Comparison of ENCODE assay signal across 1 cellular context in the genomic region with DNA sequence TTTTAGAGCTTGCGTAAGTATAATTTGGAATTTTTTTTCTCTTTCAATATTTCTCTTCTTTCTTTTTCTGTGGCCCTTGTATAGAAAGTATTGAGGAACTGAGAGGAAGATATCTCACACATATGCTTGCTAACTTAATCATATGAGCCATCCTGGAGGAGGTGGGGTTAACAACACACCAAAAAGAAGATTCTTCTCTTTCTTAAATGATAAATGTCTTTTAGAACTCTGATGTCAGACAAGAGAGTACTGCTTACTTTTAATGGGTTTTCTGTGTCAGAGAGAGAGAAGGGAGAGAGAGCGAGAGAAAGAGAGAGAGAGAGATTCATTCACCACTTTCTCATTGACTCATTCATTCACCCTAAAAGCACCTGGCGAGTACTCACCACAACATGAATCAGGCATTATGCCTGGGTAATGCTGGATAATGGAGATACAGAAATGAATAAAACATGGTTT.
TF ChIP-seq lines count a peak whose summit lies in the region.

No MANE protein-coding gene starts in this region.

TF ChIP-seq in GM12878, 131 proteins besides CTCF, POLR2A, EP300 and RAD21 (continued from another document and continues in another):
- TF ChIP-seq ETV6 (conservative IDR thresholded peaks at IDR 0.05 in 1 of 2, IDR thresholded peaks at IDR 0.05 in 1 of 2; ENCODE audit: borderline replicate concordance in 1 of 2, low read depth in 1 of 2) (peak in 1 of 2 experiments; percentile 91; a peak in 2 of 4 replicates), LARP7 (IDR thresholded peaks at IDR 0.05) (no peak), BACH1 (IDR thresholded peaks at IDR 0.05; ENCODE audit: borderline replicate concordance) (peak; percentile 57; the same call in 1 of the 2 replicates), SMAD1 (IDR thresholded peaks at IDR 0.05; ENCODE audit: low read depth, partially characterized antibody) (peak; percentile 82), HCFC1 (IDR thresholded peaks at IDR 0.05; ENCODE audit: low read length) (no peak), BCL11A (IDR thresholded peaks at IDR 0.05; ENCODE audit: low read depth, low read length) (peak; percentile 99), CBFB (IDR thresholded peaks at IDR 0.05; ENCODE audit: low read depth) (peak; percentile 92), SP1 (IDR thresholded peaks at IDR 0.05; ENCODE audit: low read depth, low read length) (peak; percentile 63), PAX5 (IDR thresholded peaks at IDR 0.05; ENCODE audit: borderline replicate concordance, low read depth, low read length) (peak; percentile 90; the same call in 1 of the 2 replicates), FOXK2 (IDR thresholded peaks at IDR 0.05) (no peak), ZNF24 (IDR thresholded peaks at IDR 0.05) (peak; percentile 95), MTA2 (IDR thresholded peaks at IDR 0.05; ENCODE audit: low read depth) (peak; percentile 98), YY1 (IDR thresholded peaks at IDR 0.05; ENCODE audit: low read depth, low read length) (peak; percentile 76), JUNB (IDR thresholded peaks at IDR 0.05) (peak; percentile 99), EED (IDR thresholded peaks at IDR 0.05; ENCODE audit: low read depth) (peak; percentile 99), E4F1 (IDR thresholded peaks at IDR 0.05; ENCODE audit: borderline replicate concordance, partially characterized antibody) (no peak), ASH2L (IDR thresholded peaks at IDR 0.05; ENCODE audit: borderline replicate concordance, low read depth) (no peak), ZNF687 (IDR thresholded peaks at IDR 0.05) (0 out of 2 replicates have a peak, but pooled peaks have one; percentile 41), TCF12 (IDR thresholded peaks at IDR 0.05; ENCODE audit: low read depth, low read length) (peak; percentile 98), CUX1 (IDR thresholded peaks at IDR 0.05; ENCODE audit: insufficient replicate concordance, low read depth, low read length) (no peak), CREB1 (IDR thresholded peaks at IDR 0.05; ENCODE audit: low read depth) (peak; percentile 92), CHD4 (IDR thresholded peaks at IDR 0.05) (no peak), FOXM1 (IDR thresholded peaks at IDR 0.05; ENCODE audit: low read depth, low read length) (peak; percentile 98), SRF (IDR thresholded peaks at IDR 0.05; ENCODE audit: low read depth in 2 of 2, low read length in 2 of 2) (peak in 1 of 2 experiments; percentile 56; a peak in 1 of 4 replicates), IKZF1 (conservative IDR thresholded peaks at IDR 0.05) (peak; percentile 96), NBN (IDR thresholded peaks at IDR 0.05) (peak; percentile 92), BMI1 (IDR thresholded peaks at IDR 0.05; ENCODE audit: borderline replicate concordance) (peak; percentile 87), SMAD5 (IDR thresholded peaks at IDR 0.05; ENCODE audit: low read depth) (no peak), CREM (IDR thresholded peaks at IDR 0.05; ENCODE audit: low read depth) (peak; percentile 97), ZNF274 (IDR thresholded peaks at IDR 0.05; ENCODE audit: insufficient read depth, insufficient read length) (no peak), PBX3 (IDR thresholded peaks at IDR 0.05; ENCODE audit: insufficient replicate concordance, low read depth, low read length) (peak; percentile 31), ZBTB33 (IDR thresholded peaks at IDR 0.05) (0 out of 2 replicates have a peak, but pooled peaks have one; percentile 21)
- TF ChIP-seq, protein P1, sequence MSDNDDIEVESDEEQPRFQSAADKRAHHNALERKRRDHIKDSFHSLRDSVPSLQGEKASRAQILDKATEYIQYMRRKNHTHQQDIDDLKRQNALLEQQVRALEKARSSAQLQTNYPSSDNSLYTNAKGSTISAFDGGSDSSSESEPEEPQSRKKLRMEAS (IDR thresholded peaks at IDR 0.05; ENCODE audit: low read depth, low read length): no peak
- TF ChIP-seq, protein P2, sequence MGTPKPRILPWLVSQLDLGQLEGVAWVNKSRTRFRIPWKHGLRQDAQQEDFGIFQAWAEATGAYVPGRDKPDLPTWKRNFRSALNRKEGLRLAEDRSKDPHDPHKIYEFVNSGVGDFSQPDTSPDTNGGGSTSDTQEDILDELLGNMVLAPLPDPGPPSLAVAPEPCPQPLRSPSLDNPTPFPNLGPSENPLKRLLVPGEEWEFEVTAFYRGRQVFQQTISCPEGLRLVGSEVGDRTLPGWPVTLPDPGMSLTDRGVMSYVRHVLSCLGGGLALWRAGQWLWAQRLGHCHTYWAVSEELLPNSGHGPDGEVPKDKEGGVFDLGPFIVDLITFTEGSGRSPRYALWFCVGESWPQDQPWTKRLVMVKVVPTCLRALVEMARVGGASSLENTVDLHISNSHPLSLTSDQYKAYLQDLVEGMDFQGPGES (IDR thresholded peaks at IDR 0.05): no peak
- TF ChIP-seq, protein P3, sequence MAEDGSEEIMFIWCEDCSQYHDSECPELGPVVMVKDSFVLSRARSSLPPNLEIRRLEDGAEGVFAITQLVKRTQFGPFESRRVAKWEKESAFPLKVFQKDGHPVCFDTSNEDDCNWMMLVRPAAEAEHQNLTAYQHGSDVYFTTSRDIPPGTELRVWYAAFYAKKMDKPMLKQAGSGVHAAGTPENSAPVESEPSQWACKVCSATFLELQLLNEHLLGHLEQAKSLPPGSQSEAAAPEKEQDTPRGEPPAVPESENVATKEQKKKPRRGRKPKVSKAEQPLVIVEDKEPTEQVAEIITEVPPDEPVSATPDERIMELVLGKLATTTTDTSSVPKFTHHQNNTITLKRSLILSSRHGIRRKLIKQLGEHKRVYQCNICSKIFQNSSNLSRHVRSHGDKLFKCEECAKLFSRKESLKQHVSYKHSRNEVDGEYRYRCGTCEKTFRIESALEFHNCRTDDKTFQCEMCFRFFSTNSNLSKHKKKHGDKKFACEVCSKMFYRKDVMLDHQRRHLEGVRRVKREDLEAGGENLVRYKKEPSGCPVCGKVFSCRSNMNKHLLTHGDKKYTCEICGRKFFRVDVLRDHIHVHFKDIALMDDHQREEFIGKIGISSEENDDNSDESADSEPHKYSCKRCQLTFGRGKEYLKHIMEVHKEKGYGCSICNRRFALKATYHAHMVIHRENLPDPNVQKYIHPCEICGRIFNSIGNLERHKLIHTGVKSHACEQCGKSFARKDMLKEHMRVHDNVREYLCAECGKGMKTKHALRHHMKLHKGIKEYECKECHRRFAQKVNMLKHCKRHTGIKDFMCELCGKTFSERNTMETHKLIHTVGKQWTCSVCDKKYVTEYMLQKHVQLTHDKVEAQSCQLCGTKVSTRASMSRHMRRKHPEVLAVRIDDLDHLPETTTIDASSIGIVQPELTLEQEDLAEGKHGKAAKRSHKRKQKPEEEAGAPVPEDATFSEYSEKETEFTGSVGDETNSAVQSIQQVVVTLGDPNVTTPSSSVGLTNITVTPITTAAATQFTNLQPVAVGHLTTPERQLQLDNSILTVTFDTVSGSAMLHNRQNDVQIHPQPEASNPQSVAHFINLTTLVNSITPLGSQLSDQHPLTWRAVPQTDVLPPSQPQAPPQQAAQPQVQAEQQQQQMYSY (CRISPR knock-in tag; IDR thresholded peaks at IDR 0.05): no peak
